In genomic region chr16:58472827-58473226, GRCh38 we compare ENCODE assay signal across 29 cellular contexts.
"Had no signal": no experiment of that assay in that cellular context is flagged by ENCODE, and none has a peak within 500 bp of the region (broad histone marks: within the 10 kb centered on the region; RNA-seq: fewer than 3 reads in every experiment).

No MANE protein-coding gene starts in this region.

- ATAC-seq: activated CD4-positive, CD25-positive, alpha-beta regulatory T cell treated with anti-CD3 and anti-CD28 coated beads, Interleukin-2, amount 50 U/mL, for 24 hours; activated naive CD8-positive, alpha-beta T cell treated with anti-CD3 and anti-CD28 coated beads, Interleukin-2, amount 50 U/mL, for 24 hours; left colon; mucosa of descending colon; SK-N-SH treated with all-trans-retinoic acid at 6 μM for 48 hours; stimulated activated naive B cell treated with anti-CD40 and anti-IgM and Interleukin-4, amounts not matched to agents 10 μg/mL and 1 μg/mL and 100 μg/mL, for 72 hours; T-helper 17 cell had no signal

- H3K27ac Mint-ChIP-seq: activated CD4-positive, alpha-beta memory T cell treated with anti-CD3 and anti-CD28 coated beads, Interleukin-2, amount 10 ng/mL, durations not matched to agents 7 days and 5 days; activated CD4-positive, alpha-beta T cell treated with anti-CD3 and anti-CD28 coated beads, Interleukin-2, amount 10 ng/mL, durations not matched to agents 7 days and 5 days; activated naive CD4-positive, alpha-beta T cell treated with anti-CD3 and anti-CD28 coated beads, Interleukin-2, amount 50 U/mL, for 24 hours; activated naive CD8-positive, alpha-beta T cell treated with anti-CD3 and anti-CD28 coated beads, Interleukin-2, amount 50 U/mL, for 24 hours; activated T-cell treated with anti-CD3 and anti-CD28 coated beads, Interleukin-2, amount 50 U/mL, for 24 hours; nephron progenitor cell; progenitor cell of endocrine pancreas; stimulated activated naive B cell treated with anti-CD40 and anti-IgM and Interleukin-4, amounts not matched to agents 10 μg/mL and 1 μg/mL and 100 μg/mL, for 72 hours; T-helper 17 cell had no signal

- H3K27ac ChIP-seq: epithelial cell of prostate, esophagus squamous epithelium, hepatocyte, ovary, sigmoid colon, transverse colon, uterus, WERI-Rb-1 had no signal

- DNase-seq: activated CD4-positive, alpha-beta memory T cell treated with anti-CD3 and anti-CD28 coated beads, Interleukin-2, amount 10 ng/mL, durations not matched to agents 7 days and 5 days; activated CD4-positive, alpha-beta T cell treated with anti-CD3 and anti-CD28 coated beads, Interleukin-2, amount 10 ng/mL, durations not matched to agents 7 days and 5 days; activated CD8-positive, alpha-beta memory T cell treated with anti-CD3 and anti-CD28 coated beads, Interleukin-2, amount 50 U/mL, for 48 hours; activated gamma-delta T cell; activated naive CD8-positive, alpha-beta T cell treated with anti-CD3 and anti-CD28 coated beads, Interleukin-2, amount 50 U/mL, for 24 hours; activated T-cell treated with anti-CD3 and anti-CD28 coated beads, Interleukin-2, amount 50 U/mL, for 24 hours; effector CD8-positive, alpha-beta T cell; esophagus squamous epithelium; foreskin melanocyte; left colon; mucosa of descending colon; nephron progenitor cell; ovary; sigmoid colon; small intestine; stimulated activated CD4-positive, alpha-beta T cell treated with anti-CD3 and anti-CD28 coated beads, Interleukin-15, amount 100 ng/mL, for 24 hours; stimulated activated CD4-positive, alpha-beta T cell treated with anti-CD3 and anti-CD28 coated beads, Interleukin-2, amount 100 ng/mL, for 24 hours; stimulated activated naive B cell treated with anti-CD40 and anti-IgM and Interleukin-4, amounts not matched to agents 10 μg/mL and 1 μg/mL and 100 μg/mL, for 72 hours; T-helper 17 cell; T1000; transverse colon; uterus; WERI-Rb-1 had no signal

- H3K9me3 Mint-ChIP-seq: activated CD4-positive, alpha-beta memory T cell treated with anti-CD3 and anti-CD28 coated beads, Interleukin-2, amount 10 ng/mL, durations not matched to agents 7 days and 5 days; activated CD4-positive, alpha-beta T cell treated with anti-CD3 and anti-CD28 coated beads, Interleukin-2, amount 10 ng/mL, durations not matched to agents 7 days and 5 days; activated naive CD4-positive, alpha-beta T cell treated with anti-CD3 and anti-CD28 coated beads, Interleukin-2, amount 50 U/mL, for 24 hours; activated naive CD8-positive, alpha-beta T cell treated with anti-CD3 and anti-CD28 coated beads, Interleukin-2, amount 50 U/mL, for 24 hours; activated T-cell treated with anti-CD3 and anti-CD28 coated beads, Interleukin-2, amount 50 U/mL, for 24 hours; nephron progenitor cell; stimulated activated naive B cell treated with anti-CD40 and anti-IgM and Interleukin-4, amounts not matched to agents 10 μg/mL and 1 μg/mL and 100 μg/mL, for 72 hours had no signal

- H3K4me1 ChIP-seq: sigmoid colon, transverse colon, uterus had no signal

- H3K36me3 ChIP-seq: esophagus squamous epithelium, ovary, sigmoid colon, transverse colon, uterus, WERI-Rb-1 had no signal

- H3K4me3 Mint-ChIP-seq: activated CD4-positive, alpha-beta memory T cell treated with anti-CD3 and anti-CD28 coated beads, Interleukin-2, amount 10 ng/mL, durations not matched to agents 7 days and 5 days; activated CD4-positive, alpha-beta T cell treated with anti-CD3 and anti-CD28 coated beads, Interleukin-2, amount 10 ng/mL, durations not matched to agents 7 days and 5 days; activated naive CD4-positive, alpha-beta T cell treated with anti-CD3 and anti-CD28 coated beads, Interleukin-2, amount 50 U/mL, for 24 hours; activated naive CD8-positive, alpha-beta T cell treated with anti-CD3 and anti-CD28 coated beads, Interleukin-2, amount 50 U/mL, for 24 hours; activated T-cell treated with anti-CD3 and anti-CD28 coated beads, Interleukin-2, amount 50 U/mL, for 24 hours; nephron progenitor cell; stimulated activated naive B cell treated with anti-CD40 and anti-IgM and Interleukin-4, amounts not matched to agents 10 μg/mL and 1 μg/mL and 100 μg/mL, for 72 hours; T-helper 17 cell had no signal

- H3K9me3 ChIP-seq: esophagus squamous epithelium, mucosa of descending colon, ovary, sigmoid colon, transverse colon, uterus had no signal

- H3K4me1 Mint-ChIP-seq: activated CD4-positive, alpha-beta memory T cell treated with anti-CD3 and anti-CD28 coated beads, Interleukin-2, amount 10 ng/mL, durations not matched to agents 7 days and 5 days; activated CD4-positive, alpha-beta T cell treated with anti-CD3 and anti-CD28 coated beads, Interleukin-2, amount 10 ng/mL, durations not matched to agents 7 days and 5 days; activated naive CD4-positive, alpha-beta T cell treated with anti-CD3 and anti-CD28 coated beads, Interleukin-2, amount 50 U/mL, for 24 hours; activated naive CD8-positive, alpha-beta T cell treated with anti-CD3 and anti-CD28 coated beads, Interleukin-2, amount 50 U/mL, for 24 hours; nephron progenitor cell; T-helper 17 cell had no signal

- H3K4me3 ChIP-seq: esophagus squamous epithelium, hepatocyte, mucosa of descending colon, ovary, sigmoid colon, transverse colon, uterus had no signal

- H3K27me3 ChIP-seq: ovary, uterus had no signal

- H3K36me3 Mint-ChIP-seq: activated naive CD4-positive, alpha-beta T cell treated with anti-CD3 and anti-CD28 coated beads, Interleukin-2, amount 50 U/mL, for 24 hours; stimulated activated naive B cell treated with anti-CD40 and anti-IgM and Interleukin-4, amounts not matched to agents 10 μg/mL and 1 μg/mL and 100 μg/mL, for 72 hours had no signal
